Comparison of ENCODE assay signal across 1 cellular context in genomic region chr6:7589949-7590917, GRCh38.
TF ChIP-seq lines count a peak whose summit lies in the region.

Gene SNRNP48 (plus strand): TSS chr6:7590198. CDS start chr6:7590258, 60 bp downstream.

TF ChIP-seq in WTC11, 78 proteins besides CTCF, POLR2A, EP300 and RAD21 (continued from another document and continues in another):
- TF ChIP-seq ELF4 (CRISPR knock-in tag; IDR thresholded peaks at IDR 0.05; ENCODE audit: low read depth) (no peak), TEAD1 (CRISPR knock-in tag; IDR thresholded peaks at IDR 0.05) (peak; percentile 67), USF1 (CRISPR knock-in tag; IDR thresholded peaks at IDR 0.05) (peak; percentile 98), OVOL2 (CRISPR knock-in tag; IDR thresholded peaks at IDR 0.05; ENCODE audit: borderline replicate concordance) (no peak), ZBTB21 (CRISPR knock-in tag; IDR thresholded peaks at IDR 0.05; ENCODE audit: borderline replicate concordance) (no peak), SMAD4 (CRISPR knock-in tag; IDR thresholded peaks at IDR 0.05) (no peak), MYBL2 (CRISPR knock-in tag; IDR thresholded peaks at IDR 0.05) (0 out of 2 replicates have a peak, but pooled peaks have one; percentile 39), ZNF317 (CRISPR knock-in tag; IDR thresholded peaks at IDR 0.05; ENCODE audit: borderline replicate concordance, low read depth) (no peak), NR3C1 (CRISPR knock-in tag; conservative IDR thresholded peaks at IDR 0.05; ENCODE audit: low read depth) (no peak), ARID4B (CRISPR knock-in tag; IDR thresholded peaks at IDR 0.05; ENCODE audit: borderline replicate concordance) (peak; percentile 89; the same call in 1 of the 2 replicates), ZNF512 (CRISPR knock-in tag; IDR thresholded peaks at IDR 0.05; ENCODE audit: borderline replicate concordance) (no peak), E2F1 (CRISPR knock-in tag; IDR thresholded peaks at IDR 0.05) (0 out of 2 replicates have a peak, but pooled peaks have one; percentile 24), FOXJ3 (CRISPR knock-in tag; IDR thresholded peaks at IDR 0.05; ENCODE audit: borderline replicate concordance) (no peak), NFYB (CRISPR knock-in tag; conservative IDR thresholded peaks at IDR 0.05; ENCODE audit: low read depth) (peak; percentile 75), GTF2I (CRISPR knock-in tag; conservative IDR thresholded peaks at IDR 0.05) (peak; percentile 74; the same call in 1 of the 2 replicates), PRRX2 (CRISPR knock-in tag; IDR thresholded peaks at IDR 0.05) (no peak), IRF2 (CRISPR knock-in tag; IDR thresholded peaks at IDR 0.05; ENCODE audit: borderline replicate concordance, low read depth) (no peak), HMGXB4 (CRISPR knock-in tag; IDR thresholded peaks at IDR 0.05) (peak; percentile 81), ZNF263 (CRISPR knock-in tag; IDR thresholded peaks at IDR 0.05; ENCODE audit: low read depth) (no peak; the same call in 1 of the 2 replicates), NFE2L1 (CRISPR knock-in tag; IDR thresholded peaks at IDR 0.05) (peak; percentile 60; the same call in 1 of the 2 replicates), JUN (CRISPR knock-in tag; IDR thresholded peaks at IDR 0.05) (no peak), ZNF219 (CRISPR knock-in tag; IDR thresholded peaks at IDR 0.05; ENCODE audit: borderline replicate concordance) (no peak), TP53 (CRISPR knock-in tag; IDR thresholded peaks at IDR 0.05) (no peak), ZNF416 (CRISPR knock-in tag; IDR thresholded peaks at IDR 0.05) (no peak), PRDM15 (CRISPR knock-in tag; IDR thresholded peaks at IDR 0.05) (peak; percentile 20; the same call in 1 of the 2 replicates), GRHL2 (CRISPR knock-in tag; IDR thresholded peaks at IDR 0.05; ENCODE audit: insufficient replicate concordance, severe bottlenecking) (no peak), ZMAT4 (CRISPR knock-in tag; IDR thresholded peaks at IDR 0.05) (no peak), MLX (CRISPR knock-in tag; IDR thresholded peaks at IDR 0.05) (no peak), ATF2 (CRISPR knock-in tag; IDR thresholded peaks at IDR 0.05; ENCODE audit: borderline replicate concordance, low read depth) (no peak), STAT6 (CRISPR knock-in tag; conservative IDR thresholded peaks at IDR 0.05; ENCODE audit: low read depth) (no peak), ZNF138 (CRISPR knock-in tag; conservative IDR thresholded peaks at IDR 0.05) (no peak), EMX1 (CRISPR knock-in tag; IDR thresholded peaks at IDR 0.05) (no peak), CREM (CRISPR knock-in tag; IDR thresholded peaks at IDR 0.05) (peak; percentile 75; the same call in 1 of the 2 replicates), FOXP4 (CRISPR knock-in tag; IDR thresholded peaks at IDR 0.05) (peak; percentile 60; the same call in 1 of the 2 replicates), MXD4 (CRISPR knock-in tag; IDR thresholded peaks at IDR 0.05; ENCODE audit: borderline replicate concordance) (no peak)
